In genomic region chr10:13492493-13493180, GRCh38 we compare ENCODE assay signal across 23 cellular contexts. TPM values are rescaled to one million over a fixed set of nuclear protein-coding genes. Genes with fewer than 3 reads are reported as not detected.
DNase-seq lines count a peak whose midpoint lies in the region; ATAC-seq and TF ChIP-seq lines count a peak whose summit lies in the region.
"Had no signal": no experiment of that assay in that cellular context is flagged by ENCODE, and none has a peak within 500 bp of the region (broad histone marks: within the 10 kb centered on the region; RNA-seq: fewer than 3 reads in every experiment).

No MANE protein-coding gene starts in this region.

- no peaks in the 10 kb centered on the region for H3K27me3 Mint-ChIP-seq in glutamatergic neuron (ENCODE audit: unreplicated experiment)

- H3K4me2 ChIP-seq in MM.1S (ENCODE audit: low read depth, low read length), result no peak overlapping the region

- no peak overlapping the region for H3K27ac Mint-ChIP-seq in glutamatergic neuron (ENCODE audit: unreplicated experiment)
- H3K27ac Mint-ChIP-seq: activated CD8-positive, alpha-beta T cell treated with anti-CD3 and anti-CD28 coated beads for 36 hours; activated naive CD4-positive, alpha-beta T cell treated with anti-CD3 and anti-CD28 coated beads, Interleukin-2, amount 10 ng/mL, durations not matched to agents 7 days and 5 days had no signal

- H3K36me3 ChIP-seq in MM.1S (replicated peaks; ENCODE audit: insufficient read depth, low read length) (no peaks in the 10 kb centered on the region), duodenal mucosa (ENCODE audit: control insufficient read depth in 1 of 2, insufficient read depth in 2 of 2, low read length in 2 of 2) (peaks cover 0 to 7% of the 10 kb centered on the region in 2 donors), mucosa of rectum (ENCODE audit: control insufficient read depth in 2 of 2, insufficient read depth in 2 of 2, low read length in 2 of 2) (no peaks in the 10 kb centered on the region)

- no peak overlapping the region for H3K9ac ChIP-seq in MM.1S (ENCODE audit: low read length)
- H3K9ac ChIP-seq in duodenal mucosa (ENCODE audit: low read depth in 1 of 2, low read length in 2 of 2), result peak overlapping the region; percentile 16 to 20
- H3K9ac ChIP-seq in mucosa of rectum (ENCODE audit: low read depth in 1 of 2, low read length in 2 of 2), result peak overlapping the region in 1 of 2 donors; percentile 7

- 0 out of 2 replicates have a peak overlapping the region, but pooled peaks have one; percentile 23 for H2AFZ ChIP-seq in MM.1S (ENCODE audit: low read length)

- no peak for TF ChIP-seq CTCF in C4-2B (conservative IDR thresholded peaks at IDR 0.05)
- TF ChIP-seq CTCF in MM.1S (IDR thresholded peaks at IDR 0.05; ENCODE audit: low read length), result no peak
- no peak for TF ChIP-seq CTCF in glutamatergic neuron (IDR thresholded peaks at IDR 0.05; ENCODE audit: partially characterized antibody, unreplicated experiment)

- H3K4me3 Mint-ChIP-seq in glutamatergic neuron (ENCODE audit: unreplicated experiment), result no peak overlapping the region
- H3K4me3 Mint-ChIP-seq: activated CD8-positive, alpha-beta T cell treated with anti-CD3 and anti-CD28 coated beads for 36 hours; activated naive CD4-positive, alpha-beta T cell treated with anti-CD3 and anti-CD28 coated beads, Interleukin-2, amount 10 ng/mL, durations not matched to agents 7 days and 5 days; naive B cell had no signal

- H4K20me1 ChIP-seq in MM.1S (ENCODE audit: insufficient read depth, low read length), result no peaks in the 10 kb centered on the region

- H3K4me3 ChIP-seq in MM.1S (ENCODE audit: low read length) (no peak overlapping the region), duodenal mucosa (ENCODE audit: low read depth in 1 of 2, low read length in 2 of 2) (peak overlapping the region; percentile 44 to 49), mucosa of rectum (ENCODE audit: low read length in 2 of 2) (peak overlapping the region; percentile 51 to 76)
- H3K4me3 ChIP-seq: esophagus squamous epithelium had no signal

- H3K27ac ChIP-seq in C4-2B, result peak overlapping the region; percentile 46
- no peak overlapping the region for H3K27ac ChIP-seq in MM.1S (ENCODE audit: low read length)
- no peak overlapping the region for H3K27ac ChIP-seq in duodenal mucosa (ENCODE audit: low read depth, low read length)
- H3K27ac ChIP-seq in mucosa of rectum (ENCODE audit: low read depth in 2 of 2, low read length in 2 of 2), result peak overlapping the region in 1 of 2 donors; percentile 39
- H3K27ac ChIP-seq: esophagus squamous epithelium had no signal

- ATAC-seq in HG03108 (IDR thresholded peaks at IDR 0.05; ENCODE audit: unreplicated experiment) (no peak), GM21390 (IDR thresholded peaks at IDR 0.05; ENCODE audit: unreplicated experiment) (no peak)
- ATAC-seq: activated CD4-positive, CD25-positive, alpha-beta regulatory T cell treated with anti-CD3 and anti-CD28 coated beads, Interleukin-2, amount 50 U/mL, for 24 hours; activated CD8-positive, alpha-beta T cell treated with anti-CD3 and anti-CD28 coated beads for 36 hours; left lung; right cardiac atrium had no signal

- H3K9me3 ChIP-seq in MM.1S (replicated peaks; ENCODE audit: insufficient read depth, low read length) (no peaks in the 10 kb centered on the region), duodenal mucosa (ENCODE audit: control insufficient read depth in 1 of 2, low read length in 2 of 2) (no peaks in the 10 kb centered on the region), mucosa of rectum (ENCODE audit: control insufficient read depth in 2 of 2, low read length in 2 of 2) (no peaks in the 10 kb centered on the region)
- H3K9me3 ChIP-seq: esophagus squamous epithelium, left lung had no signal

- no peaks in the 10 kb centered on the region for H3K4me1 Mint-ChIP-seq in glutamatergic neuron (ENCODE audit: low read depth, unreplicated experiment)
- H3K4me1 Mint-ChIP-seq: activated naive CD4-positive, alpha-beta T cell treated with anti-CD3 and anti-CD28 coated beads, Interleukin-2, amount 10 ng/mL, durations not matched to agents 7 days and 5 days; naive B cell had no signal

- peaks cover 2% of the 10 kb centered on the region for H3K9me3 Mint-ChIP-seq in glutamatergic neuron (ENCODE audit: unreplicated experiment)
- H3K9me3 Mint-ChIP-seq: activated CD8-positive, alpha-beta T cell treated with anti-CD3 and anti-CD28 coated beads for 36 hours; activated naive CD4-positive, alpha-beta T cell treated with anti-CD3 and anti-CD28 coated beads, Interleukin-2, amount 10 ng/mL, durations not matched to agents 7 days and 5 days had no signal

- no peaks in the 10 kb centered on the region for H3K27me3 ChIP-seq in MM.1S (replicated peaks; ENCODE audit: insufficient read depth, low read length)
- H3K27me3 ChIP-seq in duodenal mucosa (ENCODE audit: control insufficient read depth in 1 of 2, insufficient read depth in 2 of 2, low read length in 2 of 2), result no peaks in the 10 kb centered on the region
- no peaks in the 10 kb centered on the region for H3K27me3 ChIP-seq in mucosa of rectum (ENCODE audit: control insufficient read depth in 2 of 2, insufficient read depth in 2 of 2, low read length in 2 of 2)
- H3K27me3 ChIP-seq: esophagus squamous epithelium, left lung had no signal

- DNase-seq in MM.1S, result no peak
- DNase-seq in stimulated activated CD4-positive, alpha-beta T cell treated with anti-CD3 and anti-CD28 coated beads, Interleukin-4, amount 100 ng/mL, for 24 hours, result no peak
- no peak for DNase-seq in glutamatergic neuron
- DNase-seq: activated CD8-positive, alpha-beta T cell treated with anti-CD3 and anti-CD28 coated beads for 36 hours; activated naive CD4-positive, alpha-beta T cell treated with anti-CD3 and anti-CD28 coated beads, Interleukin-2, amount 10 ng/mL, durations not matched to agents 7 days and 5 days; activated T-cell treated with anti-CD3 and anti-CD28 coated beads, Interleukin-2, amount 50 U/mL, for 48 hours; C1 segment of cervical spinal cord; cerebellar nuclear complex; DMS 273 treated with DMSO at 0.1 percent for 48 hours; esophagus squamous epithelium; GDM1; head of caudate nucleus; left lung; naive B cell; NCI-H1694; right cardiac atrium; T1000 had no signal

- H3K36me3 Mint-ChIP-seq in glutamatergic neuron (ENCODE audit: unreplicated experiment), result no peaks in the 10 kb centered on the region
- H3K36me3 Mint-ChIP-seq: activated naive CD4-positive, alpha-beta T cell treated with anti-CD3 and anti-CD28 coated beads, Interleukin-2, amount 10 ng/mL, durations not matched to agents 7 days and 5 days; naive B cell had no signal

- no peaks in the 10 kb centered on the region for H3K4me1 ChIP-seq in MM.1S (ENCODE audit: low read length)
- peaks cover 11 to 21% of the 10 kb centered on the region in 2 donors for H3K4me1 ChIP-seq in duodenal mucosa (ENCODE audit: control insufficient read depth in 1 of 2, insufficient read depth in 2 of 2, low read length in 2 of 2)
- H3K4me1 ChIP-seq in mucosa of rectum (ENCODE audit: control insufficient read depth in 2 of 2, insufficient read depth in 2 of 2, low read length in 2 of 2), result peaks cover 0 to 4% of the 10 kb centered on the region in 2 donors
- H3K4me1 ChIP-seq: esophagus squamous epithelium, left lung had no signal

- no peaks in the 10 kb centered on the region for H3K79me2 ChIP-seq in MM.1S (ENCODE audit: low read length)

- no peaks in the 10 kb centered on the region for H3F3A ChIP-seq in MM.1S (ENCODE audit: insufficient read depth, low read length)

- no peaks in the 10 kb centered on the region for H3K9me2 ChIP-seq in MM.1S (replicated peaks; ENCODE audit: insufficient read depth, low read length)

RNA-seq across cellular contexts. Expression of gene BEND7, which starts 36.2 kb away (rescaled TPM):
- 3.1 TPM for total RNA-seq in glutamatergic neuron (ENCODE audit: unreplicated experiment)
- total RNA-seq: activated CD8-positive, alpha-beta T cell treated with anti-CD3 and anti-CD28 coated beads for 36 hours had no signal
